7 cellular contexts compared by ENCODE assay signal in genomic region chr2:85438291-85439110, GRCh38. TPM values are rescaled to one million over a fixed set of nuclear protein-coding genes. Genes with fewer than 3 reads are reported as not detected.
DNase-seq lines count a peak whose midpoint lies in the region; ATAC-seq and TF ChIP-seq lines count a peak whose summit lies in the region.

No MANE protein-coding gene starts in this region.

- H3K27me3 ChIP-seq in colonic mucosa (no peaks in the 10 kb centered on the region), muscle layer of duodenum (ENCODE audit: low read depth, low read length) (no peaks in the 10 kb centered on the region)

- peak overlapping the region; percentile 63 to 66 for H3K9ac ChIP-seq in colonic mucosa (ENCODE audit: low read depth in 2 of 2, low read length in 2 of 2)

- H3K27ac ChIP-seq in colonic mucosa (peak overlapping the region; percentile 79), muscle layer of duodenum (ENCODE audit: low read length) (peak overlapping the region; percentile 90)

- H3K9me3 ChIP-seq in colonic mucosa (no peaks in the 10 kb centered on the region), muscle layer of duodenum (ENCODE audit: control insufficient read depth in 1 of 2, low read length in 2 of 2) (no peaks in the 10 kb centered on the region)

- H3K36me3 ChIP-seq in colonic mucosa (no peaks in the 10 kb centered on the region), muscle layer of duodenum (ENCODE audit: control insufficient read depth in 1 of 2, insufficient read depth in 2 of 2, low read length in 2 of 2) (no peaks in the 10 kb centered on the region)

- TF ChIP-seq CTCF in colonic mucosa (IDR thresholded peaks at IDR 0.05), result no peak

- intact Hi-C loops in colonic mucosa (cut with DNase I), result no loop called here

- peak; percentile 9 for ATAC-seq in GM19023 (IDR thresholded peaks at IDR 0.05; ENCODE audit: unreplicated experiment)
- ATAC-seq in GM19351 (IDR thresholded peaks at IDR 0.05; ENCODE audit: unreplicated experiment), result no peak

- peaks cover 12% of the 10 kb centered on the region for H3K4me1 ChIP-seq in colonic mucosa
- H3K4me1 ChIP-seq in muscle layer of duodenum (ENCODE audit: control insufficient read depth in 1 of 2, insufficient read depth in 2 of 2, low read length in 2 of 2), result peaks cover 21 to 30% of the 10 kb centered on the region in 2 donors

- DNase-seq in NCI-H2227 treated with DMSO at 0.1 percent for 48 hours (lab: John Stamatoyannopoulos, UW) (peak; percentile 69), colonic mucosa (no peak), DMS153 treated with DMSO at 0.1 percent for 48 hours (lab: John Stamatoyannopoulos, UW; ENCODE audit: unreplicated experiment) (no peak)
- DNase-seq in stimulated activated CD4-positive, alpha-beta T cell treated with anti-CD3 and anti-CD28 coated beads, Interleukin-15, amount 100 ng/mL, for 24 hours, result no peak

- H3K4me3 ChIP-seq in colonic mucosa (peak overlapping the region; percentile 37), muscle layer of duodenum (ENCODE audit: low read depth in 1 of 2, low read length in 2 of 2) (peak overlapping the region; percentile 42 to 53)

RNA-seq across cellular contexts. Expression of gene SH2D6, which starts 20.0 kb away (rescaled TPM):
- 1 to 10 TPM; 1.6 to 9.2 TPM for total RNA-seq in colonic mucosa

RNA-seq across cellular contexts. Expression of gene CAPG, which starts 28.3 kb away (rescaled TPM):
- total RNA-seq in colonic mucosa, result 100 to 1,000 TPM; 102 to 105 TPM
